Comparison of ENCODE assay signal across 23 cellular contexts in the genomic region with DNA sequence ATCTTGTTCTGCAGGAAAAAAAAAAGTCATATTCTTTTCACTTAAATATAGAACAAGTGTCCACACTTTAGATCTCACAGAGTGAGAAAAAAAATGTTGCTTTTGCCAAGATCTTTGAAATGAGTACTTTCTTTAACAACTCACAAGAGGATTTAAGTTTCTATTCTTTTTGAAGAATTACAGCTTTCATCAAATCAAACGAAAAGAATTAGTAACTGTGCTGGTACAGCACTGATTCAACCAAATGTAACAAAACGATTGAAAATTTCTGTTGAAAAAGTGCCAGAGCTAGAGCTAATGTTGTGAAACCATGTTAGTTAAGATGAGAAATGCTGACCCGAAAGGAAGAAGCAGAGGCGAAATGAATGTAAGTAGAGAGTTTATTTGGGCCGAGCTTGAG.
A peak's percentile ranks its signal among the peaks of the same experiment; 100 is the strongest.
DNase-seq lines count a peak whose midpoint lies in the region; FAIRE-seq and TF ChIP-seq lines count a peak whose summit lies in the region.
"Had no signal": no experiment of that assay in that cellular context is flagged by ENCODE, and none has a peak within 500 bp of the region (broad histone marks: within the 10 kb centered on the region; RNA-seq: fewer than 3 reads in every experiment).

No MANE protein-coding gene starts in this region.

- H3K27ac Mint-ChIP-seq in progenitor cell of endocrine pancreas (peak overlapping the region; percentile 21), glutamatergic neuron (ENCODE audit: unreplicated experiment) (no peak overlapping the region)
- H3K27ac Mint-ChIP-seq: CD4-positive, alpha-beta T cell; CD8-positive, alpha-beta T cell had no signal

- no peak overlapping the region for H3K27ac ChIP-seq in H1 (ENCODE audit: low read depth, low read length)
- H3K27ac ChIP-seq: BLaER1 treated with 17β-estradiol and CSF1 and Interleukin-3, amounts not matched to agents 10 nM and 100 nM; C4-2B had no signal

- H3K27me3 Mint-ChIP-seq in progenitor cell of endocrine pancreas: peaks cover 17% of the 10 kb centered on the region
- peaks cover 2% of the 10 kb centered on the region for H3K27me3 Mint-ChIP-seq in glutamatergic neuron (ENCODE audit: unreplicated experiment)
- H3K27me3 Mint-ChIP-seq: CD4-positive, alpha-beta T cell had no signal

- H3K36me3 Mint-ChIP-seq in progenitor cell of endocrine pancreas (ENCODE audit: insufficient read depth): no peaks in the 10 kb centered on the region
- peaks cover 6% of the 10 kb centered on the region for H3K36me3 Mint-ChIP-seq in glutamatergic neuron (ENCODE audit: unreplicated experiment)
- H3K36me3 Mint-ChIP-seq: CD8-positive, alpha-beta T cell had no signal

- H2BK5ac ChIP-seq in H1 (ENCODE audit: low read depth, low read length): no peak overlapping the region

- H3K4me3 Mint-ChIP-seq in progenitor cell of endocrine pancreas (ENCODE audit: low read depth) (no peak overlapping the region), glutamatergic neuron (ENCODE audit: unreplicated experiment) (no peak overlapping the region)
- H3K4me3 Mint-ChIP-seq: CD4-positive, alpha-beta T cell; CD8-positive, alpha-beta T cell had no signal

- DNase-seq in H1 (ENCODE audit: low read depth in 1 of 2, low spot score in 2 of 2) (no peak), middle frontal gyrus (ENCODE audit: extremely low spot score, low spot score) (peak; percentile 18), progenitor cell of endocrine pancreas (ENCODE audit: low spot score, unreplicated experiment) (no peak), NCI-H1436 treated with DMSO at 0.1 percent for 48 hours (lab: John Stamatoyannopoulos, UW) (no peak), NCI-H526 (lab: John Stamatoyannopoulos, UW) (no peak), NCI-H128 (lab: John Stamatoyannopoulos, UW; ENCODE audit: unreplicated experiment) (no peak), glutamatergic neuron (no peak)
- DNase-seq: 8988T; ACHN; BE2C; Caco-2; Calu3; CD4-positive, alpha-beta T cell; CD8-positive, alpha-beta T cell; DMS79 treated with DMSO at 0.1 percent for 48 hours; GF-D8 had no signal

- H3K14ac ChIP-seq in H1 (ENCODE audit: insufficient read length): no peak overlapping the region

- no peak overlapping the region for H2BK20ac ChIP-seq in H1 (ENCODE audit: low read length)

- peaks cover 10% of the 10 kb centered on the region for H3K9me3 Mint-ChIP-seq in progenitor cell of endocrine pancreas (ENCODE audit: low read depth)
- H3K9me3 Mint-ChIP-seq in glutamatergic neuron (ENCODE audit: unreplicated experiment): peaks cover 2% of the 10 kb centered on the region

- H3K18ac ChIP-seq in H1 (ENCODE audit: extremely low read depth, low read length): no peak overlapping the region

- no peak overlapping the region for H2BK12ac ChIP-seq in H1 (ENCODE audit: low read depth, low read length)

- no peak overlapping the region for H3K9ac ChIP-seq in H1 (replicated peaks in 1 of 4; ENCODE audit: extremely low read depth in 1 of 4, low read depth in 3 of 4, low read length in 3 of 4)
- H3K9ac ChIP-seq: BLaER1 treated with 17β-estradiol and CSF1 and Interleukin-3, amounts not matched to agents 10 nM and 100 nM had no signal

- POLR2A ChIA-PET in H1 (lab: Charles Lee; ENCODE audit: partially characterized antibody): no interaction called here

- no peak for TF ChIP-seq EP300 in H1 (IDR thresholded peaks at IDR 0.05; ENCODE audit: borderline replicate concordance in 1 of 2, low read depth in 2 of 2, low read length in 2 of 2)

- TF ChIP-seq POLR2A in H1 (IDR thresholded peaks at IDR 0.05; ENCODE audit: control extremely low read depth in 1 of 2, low read depth in 2 of 2, low read length in 2 of 2): no peak

- H3K23ac ChIP-seq in H1 (ENCODE audit: insufficient read length): no peak overlapping the region

- H3K79me2 ChIP-seq in H1 (ENCODE audit: control insufficient read depth in 1 of 2, insufficient read depth in 2 of 2, low read length in 2 of 2): no peaks in the 10 kb centered on the region

- no peaks in the 10 kb centered on the region for H3K27me3 ChIP-seq in H1 (replicated peaks in 1 of 4; ENCODE audit: control insufficient read depth in 3 of 4, extremely low read depth in 1 of 4, insufficient read depth in 3 of 4, low read length in 3 of 4)
- H3K27me3 ChIP-seq: BE2C; BLaER1 treated with 17β-estradiol and CSF1 and Interleukin-3, amounts not matched to agents 10 nM and 100 nM had no signal

- no peak overlapping the region for H4K8ac ChIP-seq in H1 (ENCODE audit: extremely low read depth, insufficient read depth, low read length)

- H2AFZ ChIP-seq in H1 (ENCODE audit: low read length): peak overlapping the region; percentile 85

- H4K91ac ChIP-seq in H1 (replicated peaks; ENCODE audit: insufficient read length, low read length): no peak overlapping the region

- no peaks in the 10 kb centered on the region for H3K79me1 ChIP-seq in H1 (ENCODE audit: low read depth, low read length)

- no peak for TF ChIP-seq RAD21 in H1 (IDR thresholded peaks at IDR 0.05 in 1 of 2, conservative IDR thresholded peaks at IDR 0.05 in 1 of 2; ENCODE audit: low read depth in 2 of 2, low read length in 2 of 2)

- CTCF ChIA-PET in H1 (lab: Charles Lee; ENCODE audit: partially characterized antibody): interaction anchor here (0.7 kb wide), 1 partner anchor 427 kb away, joined by 4 read pairs; no protein-coding TSS in a partner anchor

- TF ChIP-seq CTCF in H1 (IDR thresholded peaks at IDR 0.05; ENCODE audit: control extremely low read depth in 1 of 3, insufficient read depth in 1 of 3, low read depth in 1 of 3, low read length in 3 of 3): no peak
- TF ChIP-seq CTCF in progenitor cell of endocrine pancreas (IDR thresholded peaks at IDR 0.05; ENCODE audit: unreplicated experiment): no peak
- TF ChIP-seq CTCF in glutamatergic neuron (IDR thresholded peaks at IDR 0.05; ENCODE audit: partially characterized antibody, unreplicated experiment): no peak

- H3K4me1 ChIP-seq in H1 (replicated peaks in 1 of 4; ENCODE audit: control insufficient read depth in 3 of 4, insufficient read depth in 4 of 4, low read length in 3 of 4): no peaks in the 10 kb centered on the region; a peak in 1 of 7 replicates
- H3K4me1 ChIP-seq: BE2C, Caco-2 had no signal

- H2BK120ac ChIP-seq in H1 (replicated peaks; ENCODE audit: low read depth, low read length): no peak overlapping the region

- no peak overlapping the region for H2AK5ac ChIP-seq in H1 (ENCODE audit: low read depth, low read length)

- H4K20me1 ChIP-seq in H1 (replicated peaks in 1 of 2; ENCODE audit: control insufficient read depth in 1 of 2, insufficient read depth in 2 of 2, low read length in 2 of 2): no peaks in the 10 kb centered on the region
- H4K20me1 ChIP-seq: BLaER1 treated with 17β-estradiol and CSF1 and Interleukin-3, amounts not matched to agents 10 nM and 100 nM had no signal

- H3K36me3 ChIP-seq in H1 (ENCODE audit: control insufficient read depth in 2 of 4, insufficient read depth in 4 of 4, low read length in 3 of 4): no peaks in the 10 kb centered on the region; a peak in 1 of 8 replicates
- H3K36me3 ChIP-seq: BE2C had no signal

- no peaks in the 10 kb centered on the region for H3K23me2 ChIP-seq in H1 (ENCODE audit: low read depth, low read length)

- H3K56ac ChIP-seq in H1 (replicated peaks; ENCODE audit: insufficient read length, low read depth, low read length): no peak overlapping the region

- H3K4me1 Mint-ChIP-seq in progenitor cell of endocrine pancreas (ENCODE audit: low read depth) (peaks cover 22% of the 10 kb centered on the region), glutamatergic neuron (ENCODE audit: low read depth, unreplicated experiment) (peaks cover under 1% of the 10 kb centered on the region)

- H3K4ac ChIP-seq in H1 (replicated peaks; ENCODE audit: insufficient read length, low read depth, low read length): no peak overlapping the region

- 83% methylated on average over 5 of the region's 5 CpGs; no CpG with 5 or more reads in 1 of the 2 experiments for WGBS in H1 (ENCODE audit: extremely low coverage in 1 of 2, insufficient coverage in 1 of 2, insufficient read length in 1 of 2, insufficient replicate concordance in 2 of 2, low coverage in 1 of 2, low lambda C conversion rate in 2 of 2, missing lambda C conversion rate in 1 of 2), 2 experiments

- no peak overlapping the region for H2BK15ac ChIP-seq in H1 (ENCODE audit: low read length)

- H4K5ac ChIP-seq in H1 (ENCODE audit: insufficient read length, low read depth, low read length): no peak overlapping the region

- FAIRE-seq in H1 (lab: Jason Lieb, UNC): no peak
- FAIRE-seq: A204.1, D721Med, G401.6, GM12891, GM19239 had no signal

- peaks cover 12% of the 10 kb centered on the region in 2 experiments for H3K9me3 ChIP-seq in H1 (ENCODE audit: insufficient read depth in 2 of 2, low read depth in 1 of 2, low read length in 1 of 2)
- H3K9me3 ChIP-seq: BE2C, Caco-2 had no signal

- H3K4me3 ChIP-seq in H1 (ENCODE audit: extremely low read depth in 1 of 4, insufficient read depth in 2 of 4, low read depth in 3 of 4, low read length in 4 of 4): no peak overlapping the region

- H3K4me2 ChIP-seq in H1 (ENCODE audit: insufficient read depth in 1 of 2, low read depth in 2 of 2, low read length in 2 of 2): no peak overlapping the region

TF ChIP-seq in H1, 55 proteins besides CTCF, POLR2A, EP300 and RAD21:
- TF ChIP-seq SIN3A (conservative IDR thresholded peaks at IDR 0.05 in 1 of 2, IDR thresholded peaks at IDR 0.05 in 1 of 2; ENCODE audit: low read depth in 1 of 2, low read length in 2 of 2) (no peak), SP4 (IDR thresholded peaks at IDR 0.05; ENCODE audit: low read length) (no peak), GABPA (IDR thresholded peaks at IDR 0.05; ENCODE audit: borderline replicate concordance, insufficient read depth, low read length) (no peak), SP1 (IDR thresholded peaks at IDR 0.05; ENCODE audit: low read depth, low read length) (no peak), SAP30 (IDR thresholded peaks at IDR 0.05; ENCODE audit: insufficient read depth, insufficient replicate concordance, low read length) (no peak), ZNF274 (IDR thresholded peaks at IDR 0.05; ENCODE audit: borderline replicate concordance, extremely low read depth, low read length) (no peak), HDAC2 (IDR thresholded peaks at IDR 0.05; ENCODE audit: borderline replicate concordance in 1 of 2, low read depth in 2 of 2, low read length in 2 of 2) (no peak), CHD2 (IDR thresholded peaks at IDR 0.05; ENCODE audit: low read length) (no peak), JUN (IDR thresholded peaks at IDR 0.05; ENCODE audit: low read depth, low read length) (no peak), KDM5A (IDR thresholded peaks at IDR 0.05; ENCODE audit: low read length) (no peak), SIRT6 (IDR thresholded peaks at IDR 0.05; ENCODE audit: low read length) (no peak), RNF2 (IDR thresholded peaks at IDR 0.05; ENCODE audit: borderline replicate concordance, low read depth, low read length, missing control alignments, poor library complexity, severe bottlenecking) (no peak), NANOG (IDR thresholded peaks at IDR 0.05; ENCODE audit: insufficient read depth, low read depth, low read length, poor library complexity, severe bottlenecking) (no peak)
